ENCODE assay signal across 21 cellular contexts in genomic region chr2:229221641-229222040, GRCh38. TPM values are rescaled to one million over a fixed set of nuclear protein-coding genes. Genes with fewer than 3 reads are reported as not detected.
DNase-seq lines count a peak whose midpoint lies in the region; ATAC-seq and TF ChIP-seq lines count a peak whose summit lies in the region.
"Had no signal": no experiment of that assay in that cellular context is flagged by ENCODE, and none has a peak within 500 bp of the region (broad histone marks: within the 10 kb centered on the region; RNA-seq: fewer than 3 reads in every experiment).

No MANE protein-coding gene starts in this region.

- TF ChIP-seq CTCF in heart left ventricle (IDR thresholded peaks at IDR 0.05), result no peak
- TF ChIP-seq CTCF in HFFc6 (IDR thresholded peaks at IDR 0.05), result no peak

- no peak overlapping the region for H4K8ac ChIP-seq in trophoblast cell (ENCODE audit: low read depth, low read length)

- no peaks in the 10 kb centered on the region for H3K36me3 ChIP-seq in heart left ventricle
- H3K36me3 ChIP-seq in trophoblast cell (ENCODE audit: control insufficient read depth in 1 of 2, insufficient read depth in 2 of 2, low read length in 2 of 2), result no peaks in the 10 kb centered on the region
- H3K36me3 ChIP-seq: HAP-1 had no signal

- no peak overlapping the region for H3K4me3 ChIP-seq in heart left ventricle
- no peak overlapping the region for H3K4me3 ChIP-seq in trophoblast cell (ENCODE audit: low read depth, low read length)
- H3K4me3 ChIP-seq: A549, GM12878, HAP-1 had no signal

- H3K79me2 ChIP-seq in trophoblast cell (ENCODE audit: control insufficient read depth, insufficient read depth, low read length, poor library complexity), result no peaks in the 10 kb centered on the region

- H3K27ac Mint-ChIP-seq in HFFc6, result no peak overlapping the region
- H3K27ac Mint-ChIP-seq: CD8-positive, alpha-beta T cell had no signal

- H3K79me1 ChIP-seq in trophoblast cell (ENCODE audit: low read length), result no peaks in the 10 kb centered on the region

- H3K4me2 ChIP-seq in trophoblast cell (ENCODE audit: low read length), result no peak overlapping the region
- H3K4me2 ChIP-seq: A549 had no signal

- no peak overlapping the region for H4K12ac ChIP-seq in trophoblast cell (ENCODE audit: low read depth, low read length)

- H3K9me3 ChIP-seq in heart left ventricle, result peaks cover 0 to 6% (median 0%) of the 10 kb centered on the region in 12 donors
- H3K9me3 ChIP-seq in trophoblast cell (ENCODE audit: insufficient read depth, low read depth, low read length), result peaks cover 1% of the 10 kb centered on the region
- H3K9me3 ChIP-seq: A549, Caco-2, HAP-1 had no signal

- ATAC-seq in Right ventricle myocardium superior (ENCODE audit: poor library complexity), result no peak
- no peak for ATAC-seq in heart left ventricle
- ATAC-seq: A549; CD8-positive, alpha-beta T cell; GM12878 had no signal

- WGBS in heart left ventricle, 4 donors, result 74 to 83% (median 82%) methylated on average over 3 of the region's 3 CpGs
- WGBS in trophoblast cell (ENCODE audit: extremely low coverage, insufficient coverage, insufficient read length), result no CpG with 5 or more reads among the region's 3 CpGs

- no peaks in the 10 kb centered on the region for H3K9me3 Mint-ChIP-seq in HFFc6

- no peak overlapping the region for H3K14ac ChIP-seq in trophoblast cell (ENCODE audit: low read length)

- H2AFZ ChIP-seq in trophoblast cell (ENCODE audit: insufficient read depth, low read length, poor library complexity), result no peak overlapping the region

- H3K18ac ChIP-seq in trophoblast cell (ENCODE audit: low read length), result no peak overlapping the region

- intact Hi-C loops in Right ventricle myocardium superior (cut with DNase I) (no loop called here), heart left ventricle (cut with DNase I) (no loop called here)

- no peak for TF ChIP-seq POLR2A in heart left ventricle (IDR thresholded peaks at IDR 0.05)

- H3K36me3 Mint-ChIP-seq in HFFc6 (ENCODE audit: low read depth), result peaks cover 4% of the 10 kb centered on the region; the same call in 1 of the 2 replicates
- H3K36me3 Mint-ChIP-seq: CD8-positive, alpha-beta T cell had no signal

- H3K23ac ChIP-seq in trophoblast cell (ENCODE audit: low read length), result no peak overlapping the region

- peak; percentile 31 for DNase-seq in Right ventricle myocardium superior
- no peak for DNase-seq in heart left ventricle
- peak; percentile 49 for DNase-seq in M059J (ENCODE audit: low read depth)
- DNase-seq in RPMI7951 (ENCODE audit: low read depth), result peak; percentile 83
- no peak for DNase-seq in trophoblast cell
- no peak for DNase-seq in HFFc6
- no peak for DNase-seq in GM19238 (ENCODE audit: insufficient read length, low spot score)
- DNase-seq in islet precursor cell, result no peak
- DNase-seq: 8988T; ACHN; C1 segment of cervical spinal cord; Caco-2; CD8-positive, alpha-beta T cell; DMS153; DND-41; EL; GDM1; GOT3 had no signal

- no peak overlapping the region for H3K4ac ChIP-seq in trophoblast cell (ENCODE audit: low read depth, low read length)

- no peak overlapping the region for H2AK5ac ChIP-seq in trophoblast cell (ENCODE audit: low read length)

- peaks cover 0 to 6% (median 0%) of the 10 kb centered on the region in 12 donors for H3K4me1 ChIP-seq in heart left ventricle
- H3K4me1 ChIP-seq in trophoblast cell (ENCODE audit: control insufficient read depth in 1 of 2, insufficient read depth in 2 of 2, low read length in 2 of 2), result no peaks in the 10 kb centered on the region
- H3K4me1 ChIP-seq: A549, Caco-2, HAP-1 had no signal

- no peak overlapping the region for H3K4me3 Mint-ChIP-seq in HFFc6
- H3K4me3 Mint-ChIP-seq: CD8-positive, alpha-beta T cell had no signal

- no peaks in the 10 kb centered on the region for H3K4me1 Mint-ChIP-seq in HFFc6 (ENCODE audit: low read depth)

- H3K27ac ChIP-seq in heart left ventricle (no peak overlapping the region), trophoblast cell (ENCODE audit: low read depth, low read length) (no peak overlapping the region)
- H3K27ac ChIP-seq: A549 had no signal

- no peak overlapping the region for H2BK120ac ChIP-seq in trophoblast cell (ENCODE audit: insufficient read depth, low read length, poor library complexity)

- peak overlapping the region; percentile 5 for H3K9ac ChIP-seq in trophoblast cell (ENCODE audit: low read length)

- H3K27me3 Mint-ChIP-seq in HFFc6 (ENCODE audit: insufficient read depth), result no peaks in the 10 kb centered on the region

- H2BK12ac ChIP-seq in trophoblast cell (ENCODE audit: low read length), result no peak overlapping the region

- no peak overlapping the region for H2BK5ac ChIP-seq in trophoblast cell (ENCODE audit: low read depth, low read length, poor library complexity)

- no peak overlapping the region for H4K91ac ChIP-seq in trophoblast cell (ENCODE audit: low read depth, low read length)

- H3K27me3 ChIP-seq in heart left ventricle (no peaks in the 10 kb centered on the region), trophoblast cell (ENCODE audit: insufficient read depth, low read length) (no peaks in the 10 kb centered on the region)

RNA-seq across cellular contexts. Expression of gene PID1, which starts 49.4 kb away (rescaled TPM):
- total RNA-seq in Right ventricle myocardium superior (7.1 TPM), heart left ventricle (10 to 100 TPM in 2 of 9 donors, 1 to 10 TPM in 7; 3.1 to 17.7 (median 7.1) TPM)
- 1 to 10 TPM; 2.1 to 9.9 TPM for polyA plus RNA-seq in heart left ventricle
- total RNA-seq in M059J (2014; rRNA removed; shearing (Covaris generic)), result 0.47 and 3.0 TPM in 2 replicates
- 15.9 and 23.8 TPM in 2 replicates for total RNA-seq in RPMI7951 (2014; rRNA removed; shearing (Covaris generic))
- 50.0 and 53.6 TPM in 2 replicates for polyA plus RNA-seq in trophoblast cell (2013)
- total RNA-seq in HFFc6 (2021; fragmentation: NEBNext Ultra II Directional; extraction: Animal tissue kit (Norgen Biotek cat#: 25700)), result 1 to 10 TPM; 6.7 to 9.1 (median 8.6) TPM
- total RNA-seq: CD8-positive, alpha-beta T cell; GM12878 had no signal
- polyA plus RNA-seq: GM12878 had no signal

Comparison
In these comparisons a context has a peak if more than half of its experiments do, and no peak if none do; other contexts are left out.
1. DNase-seq: peak in Right ventricle myocardium superior (single experiment), M059J (single experiment) and RPMI7951 (single experiment); none in heart left ventricle (0 of 5), trophoblast cell (0 of 2), HFFc6 (single experiment), GM19238 (single experiment) and islet precursor cell (single experiment).